Comparison of ENCODE assay signal across 9 cellular contexts in the genomic region with DNA sequence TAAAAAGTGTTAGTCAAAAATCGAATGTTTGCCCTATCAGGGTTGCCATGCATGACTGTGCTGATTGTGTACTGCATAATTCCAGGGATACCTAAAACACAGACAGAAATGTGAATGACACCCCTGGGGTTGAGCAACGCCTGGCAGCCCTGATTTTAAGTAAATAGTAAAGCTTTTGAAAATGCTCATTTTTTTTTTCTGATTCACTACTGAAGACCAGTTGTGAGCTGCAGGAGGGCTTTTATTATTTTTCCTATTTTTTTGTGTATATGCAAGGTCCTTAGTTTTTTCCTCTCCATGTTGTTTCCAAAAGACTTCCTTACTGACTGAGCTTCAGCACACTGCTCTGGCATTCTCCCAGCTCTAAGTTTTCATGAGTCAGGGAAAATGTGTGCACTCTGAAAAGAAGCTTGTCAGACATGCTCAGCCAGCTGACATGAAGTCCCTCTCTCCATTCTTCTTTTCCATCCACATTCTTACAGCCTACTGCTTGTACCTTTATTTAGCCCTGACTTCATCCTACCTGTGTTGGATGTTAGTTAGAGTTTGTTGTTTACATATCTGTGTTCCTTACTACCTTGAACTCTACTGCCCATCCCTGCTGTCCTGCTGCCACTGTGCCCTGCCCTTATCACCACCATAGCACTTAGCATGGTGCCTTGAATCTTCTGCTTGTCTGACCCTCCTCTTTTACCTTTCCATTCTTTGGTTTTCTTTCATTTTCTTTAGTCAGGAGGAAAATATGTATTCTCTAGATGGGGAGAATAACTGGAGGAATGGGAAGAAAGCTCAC.
DNase-seq lines count a peak whose midpoint lies in the region; ATAC-seq and TF ChIP-seq lines count a peak whose summit lies in the region.
"Had no signal": no experiment of that assay in that cellular context is flagged by ENCODE, and none has a peak within 500 bp of the region (broad histone marks: within the 10 kb centered on the region; RNA-seq: fewer than 3 reads in every experiment).

No MANE protein-coding gene starts in this region.

- H3K27ac Mint-ChIP-seq in activated naive CD4-positive, alpha-beta T cell treated with anti-CD3 and anti-CD28 coated beads, Interleukin-2, amount 50 U/mL, for 24 hours, result peak overlapping the region; percentile 95
- H3K27ac Mint-ChIP-seq in activated CD8-positive, alpha-beta T cell treated with anti-CD3 and anti-CD28 coated beads, Interleukin-2, amount 10 ng/mL, durations not matched to agents 7 days and 5 days, result peak overlapping the region; percentile 88
- peak overlapping the region; percentile 20 for H3K27ac Mint-ChIP-seq in type B pancreatic cell

- CTCF ChIA-PET in activated CD8-positive, alpha-beta T cell treated with anti-CD3 and anti-CD28 coated beads, Interleukin-2, amount 10 ng/mL, durations not matched to agents 7 days and 5 days (lab: Charles Lee), result interaction anchor here (1.0 to 3.9 kb wide), 6 partner anchors 8 to 128 kb away, joined by 3 to 18 read pairs (median 6); no protein-coding TSS in a partner anchor

- H3K9me3 Mint-ChIP-seq in activated naive CD4-positive, alpha-beta T cell treated with anti-CD3 and anti-CD28 coated beads, Interleukin-2, amount 50 U/mL, for 24 hours, result no peaks in the 10 kb centered on the region
- H3K9me3 Mint-ChIP-seq in activated CD8-positive, alpha-beta T cell treated with anti-CD3 and anti-CD28 coated beads, Interleukin-2, amount 10 ng/mL, durations not matched to agents 7 days and 5 days (ENCODE audit: insufficient read depth), result peaks cover 5% of the 10 kb centered on the region
- H3K9me3 Mint-ChIP-seq in type B pancreatic cell, result no peaks in the 10 kb centered on the region

- H3K4me3 Mint-ChIP-seq in activated naive CD4-positive, alpha-beta T cell treated with anti-CD3 and anti-CD28 coated beads, Interleukin-2, amount 50 U/mL, for 24 hours, result no peak overlapping the region
- no peak overlapping the region for H3K4me3 Mint-ChIP-seq in activated CD8-positive, alpha-beta T cell treated with anti-CD3 and anti-CD28 coated beads, Interleukin-2, amount 10 ng/mL, durations not matched to agents 7 days and 5 days
- no peak overlapping the region for H3K4me3 Mint-ChIP-seq in type B pancreatic cell

- no peak overlapping the region for H2AFZ ChIP-seq in hepatocyte

- H3K79me2 ChIP-seq in hepatocyte, result no peaks in the 10 kb centered on the region

- H3K27me3 Mint-ChIP-seq in activated naive CD4-positive, alpha-beta T cell treated with anti-CD3 and anti-CD28 coated beads, Interleukin-2, amount 50 U/mL, for 24 hours, result no peaks in the 10 kb centered on the region
- no peaks in the 10 kb centered on the region for H3K27me3 Mint-ChIP-seq in activated CD8-positive, alpha-beta T cell treated with anti-CD3 and anti-CD28 coated beads, Interleukin-2, amount 10 ng/mL, durations not matched to agents 7 days and 5 days (ENCODE audit: low read depth)
- H3K27me3 Mint-ChIP-seq in type B pancreatic cell, result peaks cover 8% of the 10 kb centered on the region

- no peaks in the 10 kb centered on the region for H3K36me3 Mint-ChIP-seq in activated naive CD4-positive, alpha-beta T cell treated with anti-CD3 and anti-CD28 coated beads, Interleukin-2, amount 50 U/mL, for 24 hours
- peaks cover 30% of the 10 kb centered on the region for H3K36me3 Mint-ChIP-seq in activated CD8-positive, alpha-beta T cell treated with anti-CD3 and anti-CD28 coated beads, Interleukin-2, amount 10 ng/mL, durations not matched to agents 7 days and 5 days (ENCODE audit: low read depth)
- H3K36me3 Mint-ChIP-seq in type B pancreatic cell, result no peaks in the 10 kb centered on the region

- POLR2A ChIA-PET in activated CD8-positive, alpha-beta T cell treated with anti-CD3 and anti-CD28 coated beads, Interleukin-2, amount 10 ng/mL, durations not matched to agents 7 days and 5 days (lab: Charles Lee), result interaction anchor here (0.7 to 1.1 kb wide), 4 partner anchors 8 to 19 kb away, joined by 3 to 4 read pairs (median 4); no protein-coding TSS in a partner anchor

- no peaks in the 10 kb centered on the region for H4K20me1 ChIP-seq in hepatocyte (ENCODE audit: insufficient read depth, poor library complexity, severe bottlenecking)

- peaks cover 5% of the 10 kb centered on the region for H3K4me1 ChIP-seq in hepatocyte (ENCODE audit: insufficient read depth)

- no peaks in the 10 kb centered on the region for H3K36me3 ChIP-seq in hepatocyte (replicated peaks; ENCODE audit: insufficient read depth, low read depth)

- WGBS in hepatocyte (ENCODE audit: low lambda C conversion rate, missing lambda C conversion rate), result 77% methylated on average over 2 of the region's 2 CpGs

- H3K4me1 Mint-ChIP-seq in activated naive CD4-positive, alpha-beta T cell treated with anti-CD3 and anti-CD28 coated beads, Interleukin-2, amount 50 U/mL, for 24 hours, result peaks cover 29% of the 10 kb centered on the region
- H3K4me1 Mint-ChIP-seq in activated CD8-positive, alpha-beta T cell treated with anti-CD3 and anti-CD28 coated beads, Interleukin-2, amount 10 ng/mL, durations not matched to agents 7 days and 5 days (ENCODE audit: low read depth), result peaks cover 54% of the 10 kb centered on the region
- peaks cover 8% of the 10 kb centered on the region for H3K4me1 Mint-ChIP-seq in type B pancreatic cell (ENCODE audit: unreplicated experiment)

- H3K27me3 ChIP-seq in hepatocyte, result no peaks in the 10 kb centered on the region

- DNase-seq in activated naive CD4-positive, alpha-beta T cell treated with anti-CD3 and anti-CD28 coated beads, Interleukin-2, amount 50 U/mL, for 16 hours, result no peak
- DNase-seq in activated CD8-positive, alpha-beta T cell treated with anti-CD3 and anti-CD28 coated beads, Interleukin-2, amount 10 ng/mL, durations not matched to agents 7 days and 5 days, result no peak
- DNase-seq in hepatocyte (ENCODE audit: low spot score) (peak; percentile 73), type B pancreatic cell (ENCODE audit: extremely low spot score, unreplicated experiment) (no peak), NCI-H1930 (lab: John Stamatoyannopoulos, UW) (no peak)
- DNase-seq: NCI-H2081 treated with DMSO at 0.1 percent for 48 hours had no signal

- ATAC-seq in activated CD8-positive, alpha-beta T cell treated with anti-CD3 and anti-CD28 coated beads, Interleukin-2, amount 10 ng/mL, durations not matched to agents 7 days and 5 days, result peak; percentile 24
- ATAC-seq in GM18868 (IDR thresholded peaks at IDR 0.05; ENCODE audit: unreplicated experiment), result no peak
- no peak for ATAC-seq in GM19328 (IDR thresholded peaks at IDR 0.05; ENCODE audit: unreplicated experiment)

- H3K4me3 ChIP-seq in hepatocyte, result no peak overlapping the region

- TF ChIP-seq CTCF in hepatocyte (IDR thresholded peaks at IDR 0.05; ENCODE audit: poor library complexity) (no peak), type B pancreatic cell (conservative IDR thresholded peaks at IDR 0.05) (no peak)

- H3K9me3 ChIP-seq in hepatocyte (ENCODE audit: low read depth), result no peaks in the 10 kb centered on the region

- peak overlapping the region; percentile 33 for H3K27ac ChIP-seq in hepatocyte

- H3K4me2 ChIP-seq in hepatocyte, result no peak overlapping the region

- H3K9me2 ChIP-seq in hepatocyte (replicated peaks; ENCODE audit: insufficient read depth), result no peaks in the 10 kb centered on the region

Comparison
In these comparisons a context has a peak if more than half of its experiments do, and no peak if none do; other contexts are left out.
1. H3K27ac Mint-ChIP-seq: peak in every context shown above with its lines; median percentile 95 in activated naive CD4-positive, alpha-beta T cell treated with anti-CD3 and anti-CD28 coated beads, Interleukin-2, amount 50 U/mL, for 24 hours; 88 in activated CD8-positive, alpha-beta T cell treated with anti-CD3 and anti-CD28 coated beads, Interleukin-2, amount 10 ng/mL, durations not matched to agents 7 days and 5 days; 20 in type B pancreatic cell.